Comparison of ENCODE assay signal across 9 cellular contexts in genomic region chr17:65553646-65554567, GRCh38. TPM values are rescaled to one million over a fixed set of nuclear protein-coding genes. Genes with fewer than 3 reads are reported as not detected.
DNase-seq lines count a peak whose midpoint lies in the region; TF ChIP-seq lines count a peak whose summit lies in the region.
"Had no signal": no experiment of that assay in that cellular context is flagged by ENCODE, and none has a peak within 500 bp of the region (broad histone marks: within the 10 kb centered on the region; RNA-seq: fewer than 3 reads in every experiment).

No MANE protein-coding gene starts in this region.

- TF ChIP-seq CTCF in brain (conservative IDR thresholded peaks at IDR 0.05) = no peak

- H3K4me1 ChIP-seq in GM23248 (ENCODE audit: insufficient read depth) = peaks cover 19% of the 10 kb centered on the region
- H3K4me1 ChIP-seq in mesodermal cell (ENCODE audit: control insufficient read depth, insufficient read depth, low read length, poor library complexity, severe bottlenecking) = peaks cover 23% of the 10 kb centered on the region

- H3K4me3 ChIP-seq in GM23248 = peak overlapping the region; percentile 38
- H3K4me3 ChIP-seq in mesodermal cell (ENCODE audit: extremely low read depth, insufficient read depth, low read length, poor library complexity, severe bottlenecking) = no peak overlapping the region
- no peak overlapping the region for H3K4me3 ChIP-seq in MG63

- H2AFZ ChIP-seq in GM23248 = peak overlapping the region; percentile 53

- DNase-seq in AG08395 (ENCODE audit: low spot score) (peak; percentile 75), GM23248 (peak; percentile 68), NCI-H526 treated with DMSO at 0.1 percent for 48 hours (lab: John Stamatoyannopoulos, UW) (no peak), kidney tubule cell (ENCODE audit: low spot score) (no peak), SK-N-DZ (ENCODE audit: low spot score) (no peak), MG63 (no peak)

- H3K27ac ChIP-seq in GM23248 (peak overlapping the region; percentile 89), mesodermal cell (ENCODE audit: low read depth, low read length, severe bottlenecking) (peak overlapping the region; percentile 57)
- H3K27ac ChIP-seq: HL-60 had no signal

- H3K27me3 ChIP-seq in GM23248 (replicated peaks; ENCODE audit: insufficient read depth) (no peaks in the 10 kb centered on the region), MG63 (no peaks in the 10 kb centered on the region)

- no peaks in the 10 kb centered on the region for H3K27me3 Mint-ChIP-seq in brain

- peaks cover 0 to 3% (median 0%) of the 10 kb centered on the region in 5 experiments for H3K9me3 Mint-ChIP-seq in brain

- 0 out of 2 replicates have a peak, but pooled peaks cover 10% of the 10 kb centered on the region for H3K79me2 ChIP-seq in GM23248 (ENCODE audit: insufficient read depth)

- H3K4me2 ChIP-seq in GM23248 (ENCODE audit: unreplicated experiment) = peak overlapping the region; percentile 73

- H3K9ac ChIP-seq in GM23248 = peak overlapping the region; percentile 70

- in situ Hi-C loops in GM23248 (cut with MboI) = loop anchor here (5.0 to 25.0 kb wide), 2 partner anchors 257 to 608 kb away; no protein-coding TSS in a partner anchor

- WGBS in GM23248 (ENCODE audit: low coverage in 1 of 2, low lambda C conversion rate in 2 of 2, missing lambda C conversion rate in 2 of 2), 2 experiments = 5 to 7% methylated on average over 9 to 10 of the region's 10 CpGs
- 35 to 52% methylated on average over 4 to 7 of the region's 10 CpGs for WGBS in mesodermal cell (ENCODE audit: insufficient coverage in 2 of 2), 2 experiments

- H3K27ac Mint-ChIP-seq in brain = peak overlapping the region in 4 of 5 experiments; percentile 54 to 89 (median 74)

- H3K36me3 ChIP-seq in GM23248 (ENCODE audit: low read depth) (no peaks in the 10 kb centered on the region), mesodermal cell (ENCODE audit: control insufficient read depth, insufficient read depth, low read length) (peaks cover 53% of the 10 kb centered on the region), MG63 (peaks cover 13% of the 10 kb centered on the region)

- peak overlapping the region in 2 of 5 experiments; percentile 50 to 64 for H3K4me3 Mint-ChIP-seq in brain

- H4K20me1 ChIP-seq in GM23248 (ENCODE audit: insufficient read depth) = no peaks in the 10 kb centered on the region

- no peaks in the 10 kb centered on the region for H3K9me2 ChIP-seq in GM23248 (ENCODE audit: insufficient read depth)

- H3F3A ChIP-seq in GM23248 (ENCODE audit: insufficient read depth) = peaks cover 26% of the 10 kb centered on the region

- H3K9me3 ChIP-seq in GM23248 (ENCODE audit: low read depth) = no peaks in the 10 kb centered on the region
- no peaks in the 10 kb centered on the region for H3K9me3 ChIP-seq in mesodermal cell (ENCODE audit: control insufficient read depth, low read length)
- no peaks in the 10 kb centered on the region for H3K9me3 ChIP-seq in MG63

- H3K36me3 Mint-ChIP-seq in brain = peaks cover 47% of the 10 kb centered on the region

- no peaks in the 10 kb centered on the region for H3K4me1 Mint-ChIP-seq in brain

RNA-seq across cellular contexts. Expression of gene AXIN2, which starts 7.5 kb away (rescaled TPM):
- total RNA-seq in GM23248 (2014; rRNA removed; shearing (Covaris generic)) = 2.3 and 2.4 TPM in 2 replicates
- polyA plus RNA-seq in GM23248 (2016; fragmentation: Nextera tagmentation; extraction: Ambion mirVana) (0.46 and 0.94 TPM in 2 replicates), brain (ENCODE audit: insufficient read depth, low read depth, low replicate concordance) (5.6 TPM)
- 32.4 TPM for polyA plus RNA-seq in mesodermal cell (2013, experiment 1 of 2)
- polyA plus RNA-seq in mesodermal cell (2013, experiment 2 of 2) = 26.7 TPM
- 8.4 and 10.5 TPM in 2 replicates for polyA plus RNA-seq in SK-N-DZ (2014; cell fraction: cytosol; rRNA removed)
- 13.5 and 15.1 TPM in 2 replicates for polyA plus RNA-seq in SK-N-DZ (2014; cell fraction: nucleus; rRNA removed)
- total RNA-seq in MG63 (2014; rRNA removed; shearing (Covaris generic); ENCODE audit: low replicate concordance) = 2.6 and 9.0 TPM in 2 replicates

Comparison
In these comparisons a context has a peak if more than half of its experiments do, and no peak if none do; other contexts are left out.
1. DNase-seq: peak in AG08395 (single experiment) and GM23248 (single experiment); none in NCI-H526 treated with DMSO at 0.1 percent for 48 hours (single experiment), kidney tubule cell (single experiment), SK-N-DZ (single experiment) and MG63 (single experiment).